8 cellular contexts compared by ENCODE assay signal in genomic region chr9:22238809-22239684, GRCh38.
DNase-seq lines count a peak whose midpoint lies in the region; ATAC-seq, FAIRE-seq and TF ChIP-seq lines count a peak whose summit lies in the region.

No MANE protein-coding gene starts in this region.

- no TSS peak for BruUV-seq in Caco-2 (replicated peaks; lab: Mats Ljungman, UMichigan)

- H3K9me3 ChIP-seq in Caco-2: no peaks in the 10 kb centered on the region

- CTCF ChIA-PET in Caco-2 (lab: Charles Lee): interaction anchor here (0.9 to 1.3 kb wide), 2 partner anchors 186 to 425 kb away, joined by 3 to 4 read pairs; no protein-coding TSS in a partner anchor
- CTCF ChIA-PET in activated CD8-positive, alpha-beta T cell treated with anti-CD3 and anti-CD28 coated beads for 36 hours (lab: Charles Lee): interaction anchor here (0.6 to 3.4 kb wide), 25 partner anchors 24 to 683 kb away, joined by 3 to 32 read pairs (median 4); partner anchors contain the start of gene CDKN2B

- no peaks in the 10 kb centered on the region for H3K27me3 ChIP-seq in Caco-2 (replicated peaks; ENCODE audit: control insufficient read depth, insufficient read depth, low read length)

- peaks cover 4% of the 10 kb centered on the region for H3K36me3 Mint-ChIP-seq in Caco-2 (ENCODE audit: insufficient read depth, unreplicated experiment)
- H3K36me3 Mint-ChIP-seq in activated CD8-positive, alpha-beta T cell treated with anti-CD3 and anti-CD28 coated beads for 36 hours (ENCODE audit: low read depth): no peaks in the 10 kb centered on the region

- DNase-seq in Caco-2 (no peak), HuH-7.5 (ENCODE audit: low spot score) (no peak), GM12891 (ENCODE audit: insufficient read length, low spot score) (no peak)
- DNase-seq in activated CD8-positive, alpha-beta T cell treated with anti-CD3 and anti-CD28 coated beads for 36 hours: no peak
- no peak for DNase-seq in effector CD4-positive, alpha-beta T cell

- H3K27me3 Mint-ChIP-seq in Caco-2 (ENCODE audit: insufficient read depth, unreplicated experiment): peaks cover 6% of the 10 kb centered on the region
- H3K27me3 Mint-ChIP-seq in activated CD8-positive, alpha-beta T cell treated with anti-CD3 and anti-CD28 coated beads for 36 hours: peaks cover 5% of the 10 kb centered on the region

- H3K4me1 Mint-ChIP-seq in Caco-2 (ENCODE audit: low read depth, unreplicated experiment): peaks cover 17% of the 10 kb centered on the region
- H3K4me1 Mint-ChIP-seq in activated CD8-positive, alpha-beta T cell treated with anti-CD3 and anti-CD28 coated beads for 36 hours (ENCODE audit: low read depth): peaks cover 53% of the 10 kb centered on the region

- TF ChIP-seq RAD21 in Ishikawa (IDR thresholded peaks at IDR 0.05; ENCODE audit: low read depth): peak; percentile 57

- no peak overlapping the region for H3K4me3 ChIP-seq in Caco-2 (ENCODE audit: low read depth, low read length)

- H3K9me3 Mint-ChIP-seq in Caco-2 (ENCODE audit: unreplicated experiment): no peaks in the 10 kb centered on the region
- H3K9me3 Mint-ChIP-seq in activated CD8-positive, alpha-beta T cell treated with anti-CD3 and anti-CD28 coated beads for 36 hours: no peaks in the 10 kb centered on the region

- FAIRE-seq in islet of Langerhans (lab: Jason Lieb, UNC): peak; percentile 100
- FAIRE-seq in GM12891 (lab: Jason Lieb, UNC): no peak

- ATAC-seq in activated CD8-positive, alpha-beta T cell treated with anti-CD3 and anti-CD28 coated beads for 36 hours: no peak
- ATAC-seq in GM19324 (IDR thresholded peaks at IDR 0.05; ENCODE audit: low FRiP score, unreplicated experiment): no peak

- no peak for TF ChIP-seq EP300 in Ishikawa (IDR thresholded peaks at IDR 0.05; ENCODE audit: borderline replicate concordance)

- H3K36me3 ChIP-seq in Caco-2 (ENCODE audit: control insufficient read depth, insufficient read depth, low read length): no peaks in the 10 kb centered on the region

- POLR2A ChIA-PET in Caco-2 (lab: Charles Lee): no interaction called here
- POLR2A ChIA-PET in activated CD8-positive, alpha-beta T cell treated with anti-CD3 and anti-CD28 coated beads for 36 hours (lab: Charles Lee): interaction anchor here (0.6 kb wide), 1 partner anchor 165 kb away, joined by 3 read pairs; no protein-coding TSS in a partner anchor

- intact Hi-C loops in Caco-2 (cut with micrococcal nuclease; ENCODE audit: unreplicated experiment): loop anchor here (1.0 to 2.0 kb wide), 4 partner anchors 120 to 426 kb away; partner anchors contain the start of gene CDKN2B
- intact Hi-C loops in activated CD8-positive, alpha-beta T cell treated with anti-CD3 and anti-CD28 coated beads for 36 hours (cut with micrococcal nuclease): no loop called here

- no peak for TF ChIP-seq POLR2A in GM12891 (IDR thresholded peaks at IDR 0.05; ENCODE audit: low read depth, low read length)

- peak; percentile 10 to 39 for TF ChIP-seq CTCF in Caco-2 (IDR thresholded peaks at IDR 0.05; ENCODE audit: insufficient read depth in 1 of 2, low read depth in 1 of 2, low read length in 1 of 2, severe bottlenecking in 1 of 2, unreplicated experiment in 1 of 2)
- TF ChIP-seq CTCF in activated CD8-positive, alpha-beta T cell treated with anti-CD3 and anti-CD28 coated beads for 36 hours (IDR thresholded peaks at IDR 0.05): peak; percentile 34

- no peak overlapping the region for H3K4me3 Mint-ChIP-seq in Caco-2 (ENCODE audit: unreplicated experiment)
- H3K4me3 Mint-ChIP-seq in activated CD8-positive, alpha-beta T cell treated with anti-CD3 and anti-CD28 coated beads for 36 hours: no peak overlapping the region

- peak overlapping the region; percentile 56 for H3K27ac Mint-ChIP-seq in Caco-2 (ENCODE audit: unreplicated experiment)
- H3K27ac Mint-ChIP-seq in activated CD8-positive, alpha-beta T cell treated with anti-CD3 and anti-CD28 coated beads for 36 hours: no peak overlapping the region

- H3K4me1 ChIP-seq in Caco-2: peaks cover 20% of the 10 kb centered on the region

TF ChIP-seq in Ishikawa, 13 proteins besides CTCF, POLR2A, EP300 and RAD21 (continues in another document):
- TF ChIP-seq YY1 (IDR thresholded peaks at IDR 0.05; ENCODE audit: low read depth) (no peak), TEAD4 (IDR thresholded peaks at IDR 0.05) (no peak), TAF1 (IDR thresholded peaks at IDR 0.05; ENCODE audit: low read depth) (no peak), REST (IDR thresholded peaks at IDR 0.05; ENCODE audit: low read depth) (no peak), CREB1 (IDR thresholded peaks at IDR 0.05; ENCODE audit: low read depth) (no peak), NFIC (IDR thresholded peaks at IDR 0.05) (no peak), MAX (IDR thresholded peaks at IDR 0.05) (no peak), USF1 (IDR thresholded peaks at IDR 0.05) (no peak)

TF ChIP-seq in GM12891, 5 proteins besides CTCF, POLR2A, EP300 and RAD21:
- TF ChIP-seq TAF1 (IDR thresholded peaks at IDR 0.05; ENCODE audit: low read depth, low read length) (no peak), POLR2AphosphoS5 (IDR thresholded peaks at IDR 0.05; ENCODE audit: low read depth, low read length) (no peak), SPI1 (IDR thresholded peaks at IDR 0.05; ENCODE audit: low read depth, low read length) (no peak), POU2F2 (IDR thresholded peaks at IDR 0.05; ENCODE audit: low read depth, low read length) (no peak), PAX5 (IDR thresholded peaks at IDR 0.05; ENCODE audit: insufficient read depth, low read length, severe bottlenecking) (no peak)
